Comparison of ENCODE assay signal across 12 cellular contexts in genomic region chr4:169663894-169664293, GRCh38. TPM values are rescaled to one million over a fixed set of nuclear protein-coding genes. Genes with fewer than 3 reads are reported as not detected.
DNase-seq lines count a peak whose midpoint lies in the region; ATAC-seq and TF ChIP-seq lines count a peak whose summit lies in the region.
"Had no signal": no experiment of that assay in that cellular context is flagged by ENCODE, and none has a peak within 500 bp of the region (broad histone marks: within the 10 kb centered on the region; RNA-seq: fewer than 3 reads in every experiment).

No MANE protein-coding gene starts in this region.

- ATAC-seq in stimulated activated naive CD8-positive, alpha-beta T cell treated with anti-CD3 and anti-CD28 coated beads, Interleukin-15, Interleukin-2, amounts not matched to agents 100 U/mL and 50 U/mL, for 24 hours = no peak
- ATAC-seq in GM19395 (IDR thresholded peaks at IDR 0.05; ENCODE audit: unreplicated experiment) (no peak), HG03439 (IDR thresholded peaks at IDR 0.05; ENCODE audit: unreplicated experiment) (no peak)

- peaks cover 6% of the 10 kb centered on the region for H3K9me3 ChIP-seq in mesodermal cell (ENCODE audit: control insufficient read depth, low read length)
- H3K9me3 ChIP-seq: ovary had no signal

- H3K27ac ChIP-seq in mesodermal cell (ENCODE audit: low read depth, low read length, severe bottlenecking) (peak overlapping the region; percentile 74), caudate nucleus (ENCODE audit: low read depth, low read length) (no peak overlapping the region)
- H3K27ac ChIP-seq: ovary had no signal

- peaks cover 6% of the 10 kb centered on the region for H3K9me3 Mint-ChIP-seq in stimulated activated naive CD8-positive, alpha-beta T cell treated with anti-CD3 and anti-CD28 coated beads, Interleukin-15, Interleukin-2, amounts not matched to agents 100 ng/mL and 50 ng/mL, for 24 hours
- H3K9me3 Mint-ChIP-seq in brain = peaks cover 18 to 30% (median 23%) of the 10 kb centered on the region in 5 experiments

- H3K36me3 ChIP-seq in mesodermal cell (ENCODE audit: control insufficient read depth, insufficient read depth, low read length) = peaks cover 9% of the 10 kb centered on the region
- H3K36me3 ChIP-seq: ovary had no signal

- H3K4me1 ChIP-seq in mesodermal cell (ENCODE audit: control insufficient read depth, insufficient read depth, low read length, poor library complexity, severe bottlenecking) = peaks cover 6% of the 10 kb centered on the region

- no peak for TF ChIP-seq CTCF in brain (conservative IDR thresholded peaks at IDR 0.05)

- no peaks in the 10 kb centered on the region for H3K27me3 Mint-ChIP-seq in stimulated activated naive CD8-positive, alpha-beta T cell treated with anti-CD3 and anti-CD28 coated beads, Interleukin-15, Interleukin-2, amounts not matched to agents 100 ng/mL and 50 ng/mL, for 24 hours
- peaks cover 4% of the 10 kb centered on the region for H3K27me3 Mint-ChIP-seq in brain

- 77 to 86% methylated on average over 1 to 2 of the region's 3 CpGs for WGBS in mesodermal cell (ENCODE audit: insufficient coverage in 2 of 2), 2 experiments

- DNase-seq in stimulated activated naive CD8-positive, alpha-beta T cell treated with anti-CD3 and anti-CD28 coated beads, Interleukin-15, Interleukin-2, amounts not matched to agents 100 U/mL and 50 U/mL, for 24 hours = no peak
- DNase-seq in caudate nucleus (lab: John Stamatoyannopoulos, UW) (no peak), HCEC 1CT (no peak)
- DNase-seq: aorta, GDM1, NCI-H187, ovary had no signal

- peaks cover 38% of the 10 kb centered on the region for H3K36me3 Mint-ChIP-seq in stimulated activated naive CD8-positive, alpha-beta T cell treated with anti-CD3 and anti-CD28 coated beads, Interleukin-15, Interleukin-2, amounts not matched to agents 100 ng/mL and 50 ng/mL, for 24 hours (ENCODE audit: low read depth)
- H3K36me3 Mint-ChIP-seq in brain = peaks cover 38% of the 10 kb centered on the region

- no peak overlapping the region for H3K4me3 ChIP-seq in mesodermal cell (ENCODE audit: extremely low read depth, insufficient read depth, low read length, poor library complexity, severe bottlenecking)
- H3K4me3 ChIP-seq: ovary had no signal

- no peak overlapping the region for H3K4me3 Mint-ChIP-seq in stimulated activated naive CD8-positive, alpha-beta T cell treated with anti-CD3 and anti-CD28 coated beads, Interleukin-15, Interleukin-2, amounts not matched to agents 100 ng/mL and 50 ng/mL, for 24 hours
- peak overlapping the region; percentile 12 to 89 (median 77) for H3K4me3 Mint-ChIP-seq in brain

- H3K4me1 Mint-ChIP-seq in stimulated activated naive CD8-positive, alpha-beta T cell treated with anti-CD3 and anti-CD28 coated beads, Interleukin-15, Interleukin-2, amounts not matched to agents 100 ng/mL and 50 ng/mL, for 24 hours (ENCODE audit: low read depth) = peaks cover 42% of the 10 kb centered on the region
- peaks cover 56% of the 10 kb centered on the region for H3K4me1 Mint-ChIP-seq in brain

- peak overlapping the region; percentile 68 for H3K27ac Mint-ChIP-seq in stimulated activated naive CD8-positive, alpha-beta T cell treated with anti-CD3 and anti-CD28 coated beads, Interleukin-15, Interleukin-2, amounts not matched to agents 100 ng/mL and 50 ng/mL, for 24 hours
- H3K27ac Mint-ChIP-seq in brain = peak overlapping the region; percentile 1 to 89 (median 66)

RNA-seq across cellular contexts. Expression of gene CLCN3, which starts 43.5 kb away (rescaled TPM):
- 18.6 TPM for polyA plus RNA-seq in brain (ENCODE audit: insufficient read depth, low read depth, low replicate concordance)
- polyA plus RNA-seq in mesodermal cell (2013, experiment 1 of 2) = 42.8 TPM
- polyA plus RNA-seq in mesodermal cell (2013, experiment 2 of 2) = 38.4 TPM

RNA-seq across cellular contexts. Expression of gene NEK1, which starts 51.5 kb away (rescaled TPM):
- polyA plus RNA-seq in brain (ENCODE audit: insufficient read depth, low read depth, low replicate concordance) = 1.5 TPM
- polyA plus RNA-seq in mesodermal cell (2013, experiment 1 of 2) = 9.6 TPM
- 11.7 TPM for polyA plus RNA-seq in mesodermal cell (2013, experiment 2 of 2)
